ENCODE assay signal across 26 cellular contexts in the genomic region with DNA sequence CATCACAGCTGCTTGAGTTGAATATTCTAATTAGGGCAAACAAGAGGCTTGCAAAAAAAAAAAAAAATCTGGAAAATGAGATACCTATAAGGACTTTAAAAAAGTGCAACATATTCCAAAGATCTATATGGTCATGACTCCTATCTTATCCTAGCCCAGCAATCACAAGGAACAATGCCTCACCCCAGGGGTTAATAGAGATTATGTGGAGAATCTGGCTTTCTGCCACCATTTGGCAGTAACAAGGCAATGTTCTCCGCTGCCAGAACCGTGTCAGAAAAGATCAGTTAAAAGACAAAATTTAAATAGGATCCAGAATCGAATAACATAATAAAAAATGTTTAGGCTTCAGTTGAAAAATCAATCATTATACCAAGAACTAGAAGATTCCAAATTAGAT.
"Had no signal": no experiment of that assay in that cellular context is flagged by ENCODE, and none has a peak within 500 bp of the region (broad histone marks: within the 10 kb centered on the region; RNA-seq: fewer than 3 reads in every experiment).

No MANE protein-coding gene starts in this region.

- ATAC-seq: left colon; left lung; mucosa of descending colon; naive thymus-derived CD4-positive, alpha-beta T cell; natural killer cell treated with Interleukin-12 subunit alpha and Interleukin-12 subunit beta and Interleukin-15 and Interleukin-18, amount 100 ng/mL, for 72 hours; pancreas; right cardiac atrium; sciatic nerve; stimulated activated effector memory CD8-positive, alpha-beta T cell treated with anti-CD3 and anti-CD28 coated beads, Interleukin-12 subunit alpha, Interleukin-12 subunit beta, amount 100 ng/mL, for 72 hours; upper lobe of right lung had no signal

- H3K36me3 Mint-ChIP-seq: immature natural killer cell; naive thymus-derived CD4-positive, alpha-beta T cell; natural killer cell treated with Interleukin-12 subunit alpha and Interleukin-12 subunit beta and Interleukin-15 and Interleukin-18, amount 100 ng/mL, for 72 hours; stimulated activated effector memory CD8-positive, alpha-beta T cell treated with anti-CD3 and anti-CD28 coated beads, Interleukin-12 subunit alpha, Interleukin-12 subunit beta, amount 100 ng/mL, for 72 hours had no signal

- H3K27me3 ChIP-seq: left lung, pancreas, spleen, suprapubic skin, tibial artery, upper lobe of right lung had no signal

- H3K27me3 Mint-ChIP-seq: naive thymus-derived CD4-positive, alpha-beta T cell; natural killer cell treated with Interleukin-12 subunit alpha and Interleukin-12 subunit beta and Interleukin-15 and Interleukin-18, amount 100 ng/mL, for 72 hours; stimulated activated naive CD8-positive, alpha-beta T cell treated with anti-CD3 and anti-CD28 coated beads, Interleukin-15, Interleukin-2, amounts not matched to agents 100 ng/mL and 50 ng/mL, for 24 hours had no signal

- H3K4me3 ChIP-seq: left lung, lung, mucosa of descending colon, pancreas, prostate gland, skin epidermis, spleen, suprapubic skin, thoracic aorta, tibial artery, upper lobe of right lung had no signal

- H3K4me3 Mint-ChIP-seq: immature natural killer cell; naive thymus-derived CD4-positive, alpha-beta T cell; natural killer cell treated with Interleukin-12 subunit alpha and Interleukin-12 subunit beta and Interleukin-15 and Interleukin-18, amount 100 ng/mL, for 72 hours; stimulated activated effector memory CD8-positive, alpha-beta T cell treated with anti-CD3 and anti-CD28 coated beads, Interleukin-12 subunit alpha, Interleukin-12 subunit beta, amount 100 ng/mL, for 72 hours; stimulated activated naive CD8-positive, alpha-beta T cell treated with anti-CD3 and anti-CD28 coated beads, Interleukin-15, Interleukin-2, amounts not matched to agents 100 ng/mL and 50 ng/mL, for 24 hours had no signal

- H3K4me1 Mint-ChIP-seq: immature natural killer cell; naive thymus-derived CD4-positive, alpha-beta T cell; stimulated activated effector memory CD8-positive, alpha-beta T cell treated with anti-CD3 and anti-CD28 coated beads, Interleukin-12 subunit alpha, Interleukin-12 subunit beta, amount 100 ng/mL, for 72 hours had no signal

- H3K27ac ChIP-seq: left lung, pancreas, prostate gland, skin epidermis, spleen, suprapubic skin, thoracic aorta, tibial artery, upper lobe of right lung had no signal

- H3K9me3 ChIP-seq: left lung, pancreas, prostate gland, suprapubic skin, thoracic aorta, tibial artery, upper lobe of right lung had no signal

- H3K27ac Mint-ChIP-seq: immature natural killer cell; naive thymus-derived CD4-positive, alpha-beta T cell; natural killer cell treated with Interleukin-12 subunit alpha and Interleukin-12 subunit beta and Interleukin-15 and Interleukin-18, amount 100 ng/mL, for 72 hours; stimulated activated effector memory CD8-positive, alpha-beta T cell treated with anti-CD3 and anti-CD28 coated beads, Interleukin-12 subunit alpha, Interleukin-12 subunit beta, amount 100 ng/mL, for 72 hours; stimulated activated naive CD8-positive, alpha-beta T cell treated with anti-CD3 and anti-CD28 coated beads, Interleukin-15, Interleukin-2, amounts not matched to agents 100 ng/mL and 50 ng/mL, for 24 hours had no signal

- H3K36me3 ChIP-seq: left lung, pancreas, prostate gland, spleen, suprapubic skin, thoracic aorta, tibial artery, upper lobe of right lung had no signal

- H3K9me3 Mint-ChIP-seq: natural killer cell treated with Interleukin-12 subunit alpha and Interleukin-12 subunit beta and Interleukin-15 and Interleukin-18, amount 100 ng/mL, for 72 hours had no signal

- H3K4me1 ChIP-seq: left lung, pancreas, prostate gland, spleen, suprapubic skin, tibial artery, upper lobe of right lung had no signal

- DNase-seq: hypothalamus; immature natural killer cell; kidney; left colon; left lung; midbrain; mucosa of descending colon; naive thymus-derived CD4-positive, alpha-beta T cell; pancreas; retina; right cardiac atrium; stimulated activated CD4-positive, alpha-beta T cell treated with anti-CD3 and anti-CD28 coated beads, Interleukin-4, amount 100 ng/mL, for 24 hours; stimulated activated naive CD4-positive, alpha-beta T cell; tibial artery; trophoblast cell; upper lobe of right lung had no signal
